ENCODE assay signal across 19 cellular contexts in the genomic region with DNA sequence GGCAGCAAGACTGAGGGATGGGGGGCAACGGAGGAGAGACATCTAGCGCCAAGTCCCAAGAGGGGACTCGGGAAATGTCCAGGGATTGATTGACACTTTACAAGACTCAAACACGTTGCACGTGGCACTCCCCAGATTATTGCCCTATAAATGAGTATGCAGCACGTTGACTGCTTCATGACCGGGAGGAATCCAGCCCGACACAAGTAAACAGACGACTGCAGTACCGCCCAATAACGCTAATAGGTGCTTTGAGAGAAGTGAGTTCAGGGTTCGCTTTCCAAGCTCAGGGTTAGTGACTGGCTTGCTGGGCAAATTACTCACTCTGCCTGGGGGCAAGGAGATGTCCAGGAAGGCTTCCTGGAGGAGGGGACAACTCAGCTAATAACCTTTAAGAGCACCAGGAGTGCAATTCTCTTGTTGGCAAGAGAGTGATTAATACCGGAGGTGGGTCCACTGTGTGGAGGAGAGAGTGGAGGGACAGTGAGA.
DNase-seq lines count a peak whose midpoint lies in the region; ATAC-seq, FAIRE-seq and TF ChIP-seq lines count a peak whose summit lies in the region.
"Had no signal": no experiment of that assay in that cellular context is flagged by ENCODE, and none has a peak within 500 bp of the region (broad histone marks: within the 10 kb centered on the region; RNA-seq: fewer than 3 reads in every experiment).

No MANE protein-coding gene starts in this region.

- peaks cover 7% of the 10 kb centered on the region; the same call in 2 of the 3 replicates for H3K4me1 ChIP-seq in A549
- peaks cover 0 to 17% (median 3%) of the 10 kb centered on the region in 4 donors for H3K4me1 ChIP-seq in Peyer's patch
- H3K4me1 ChIP-seq: SJSA1, thyroid gland had no signal

- peak; percentile 70 to 83; a peak in 4 of 6 replicates for ATAC-seq in A549
- ATAC-seq: left cardiac atrium; naive thymus-derived CD4-positive, alpha-beta T cell had no signal

- DNase-seq in A549 (ENCODE audit: low read depth in 1 of 2, low spot score in 1 of 2): peak; percentile 49 to 60
- DNase-seq in H7: peak; percentile 73
- peak in 2 of 3 donors; percentile 76 to 91 for DNase-seq in Peyer's patch
- DNase-seq in iPS-NIHi11 (ENCODE audit: low spot score): peak; percentile 55
- no peak for DNase-seq in GM12891 (ENCODE audit: insufficient read length, low spot score)
- DNase-seq in NCI-H128 (lab: John Stamatoyannopoulos, UW; ENCODE audit: unreplicated experiment): no peak
- no peak for DNase-seq in NCI-H1694 treated with DMSO at 0.1 percent for 48 hours (lab: John Stamatoyannopoulos, UW)
- no peak for DNase-seq in activated gamma-delta T cell treated with Interleukin-2 at 50 U/mL for 16 hours
- DNase-seq: activated naive CD4-positive, alpha-beta T cell treated with anti-CD3 and anti-CD28 coated beads, Interleukin-2, amount 10 ng/mL, durations not matched to agents 7 days and 5 days; AML-193; effector memory CD4-positive, alpha-beta T cell; KG1; left cardiac atrium; naive thymus-derived CD4-positive, alpha-beta T cell; retina; thyroid gland; WERI-Rb-1 had no signal

- TF ChIP-seq EP300 in A549 (IDR thresholded peaks at IDR 0.05): no peak

- no peak overlapping the region for H3K4me3 ChIP-seq in A549
- H3K4me3 ChIP-seq in H7 (ENCODE audit: insufficient read depth, low read depth, low read length): no peak overlapping the region
- H3K4me3 ChIP-seq in Peyer's patch: peak overlapping the region in 1 of 4 donors; percentile 20
- H3K4me3 ChIP-seq: SJSA1, thyroid gland had no signal

- CTCF ChIA-PET in A549 (lab: Yijun Ruan, JAX): interaction anchor here (0.8 to 2.0 kb wide), 6 partner anchors 13 to 85 kb away, joined by 3 to 9 read pairs (median 3); no protein-coding TSS in a partner anchor

- H3K9me3 ChIP-seq in A549 (no peaks in the 10 kb centered on the region), Peyer's patch (no peaks in the 10 kb centered on the region)
- H3K9me3 ChIP-seq: SJSA1, thyroid gland had no signal

- TF ChIP-seq RAD21 in A549 (conservative IDR thresholded peaks at IDR 0.05 in 1 of 2, IDR thresholded peaks at IDR 0.05 in 1 of 2): no peak

- 27% methylated on average over 13 of the region's 13 CpGs for WGBS in A549 (ENCODE audit: missing lambda C conversion rate)

- H3K27ac ChIP-seq in A549: no peak overlapping the region
- H3K27ac ChIP-seq in Peyer's patch: peak overlapping the region in 3 of 4 donors; percentile 71 to 87 (median 84)
- H3K27ac ChIP-seq: SJSA1, thyroid gland, WERI-Rb-1 had no signal

- H3K36me3 ChIP-seq in H7 (replicated peaks; ENCODE audit: control insufficient read depth, insufficient read depth, low read length) (no peaks in the 10 kb centered on the region), Peyer's patch (no peaks in the 10 kb centered on the region)
- H3K36me3 ChIP-seq: SJSA1, thyroid gland, WERI-Rb-1 had no signal

- no peak for TF ChIP-seq CTCF in A549 (IDR thresholded peaks at IDR 0.05)
- TF ChIP-seq CTCF in Peyer's patch (IDR thresholded peaks at IDR 0.05): peak in 3 of 6 experiments; percentile 63 to 72 (median 69)

- TF ChIP-seq POLR2A in A549 (IDR thresholded peaks at IDR 0.05; ENCODE audit: low read length): no peak
- peak in 1 of 2 donors; percentile 53 for TF ChIP-seq POLR2A in Peyer's patch (IDR thresholded peaks at IDR 0.05)
- TF ChIP-seq POLR2A in GM12891 (IDR thresholded peaks at IDR 0.05; ENCODE audit: low read depth, low read length): no peak

- no peak for FAIRE-seq in A549 (lab: Jason Lieb, UNC)
- FAIRE-seq in GM12891 (lab: Jason Lieb, UNC): no peak
- FAIRE-seq: frontal cortex had no signal

- POLR2A ChIA-PET in A549 (lab: Yijun Ruan, JAX): interaction anchor here (1.2 kb wide), 1 partner anchor 27 kb away, joined by 5 read pairs; no protein-coding TSS in a partner anchor

- peak overlapping the region; percentile 22 for H3K4me2 ChIP-seq in A549

- H3K27me3 ChIP-seq in H7 (ENCODE audit: control insufficient read depth, insufficient read depth, low read length) (no peaks in the 10 kb centered on the region), Peyer's patch (no peaks in the 10 kb centered on the region)
- H3K27me3 ChIP-seq: thyroid gland had no signal

TF ChIP-seq in A549, 52 proteins besides CTCF, POLR2A, EP300 and RAD21:
- TF ChIP-seq ZFP36 (IDR thresholded peaks at IDR 0.05; ENCODE audit: borderline replicate concordance, partially characterized antibody): peak; percentile 98
- no peak for TF ChIP-seq FOSL2 (IDR thresholded peaks at IDR 0.05)
- peak; percentile 22; the same call in 1 of the 2 replicates for TF ChIP-seq FOSL2 (CRISPR knock-in tag; IDR thresholded peaks at IDR 0.05)
- TF ChIP-seq HOXB13 (CRISPR knock-in tag; IDR thresholded peaks at IDR 0.05; ENCODE audit: low read depth): no peak

TF ChIP-seq in GM12891, 5 proteins besides CTCF, POLR2A, EP300 and RAD21:
- TF ChIP-seq TAF1 (IDR thresholded peaks at IDR 0.05; ENCODE audit: low read depth, low read length): no peak
- no peak for TF ChIP-seq SPI1 (IDR thresholded peaks at IDR 0.05; ENCODE audit: low read depth, low read length)
- no peak for TF ChIP-seq PAX5 (IDR thresholded peaks at IDR 0.05; ENCODE audit: insufficient read depth, low read length, severe bottlenecking)
- TF ChIP-seq POU2F2 (IDR thresholded peaks at IDR 0.05; ENCODE audit: low read depth, low read length): no peak
- TF ChIP-seq POLR2AphosphoS5 (IDR thresholded peaks at IDR 0.05; ENCODE audit: low read depth, low read length): no peak

Comparison
In these comparisons a context has a peak if more than half of its experiments do, and no peak if none do; other contexts are left out.
1. DNase-seq: peak in A549 (2 of 2), H7 (single experiment), Peyer's patch (2 of 3) and iPS-NIHi11 (single experiment); none in GM12891 (single experiment), NCI-H128 (single experiment), NCI-H1694 treated with DMSO at 0.1 percent for 48 hours (single experiment) and activated gamma-delta T cell treated with Interleukin-2 at 50 U/mL for 16 hours (single experiment).
2. H3K27ac ChIP-seq: peak in Peyer's patch (3 of 4); none in A549 (0 of 2).